ENCODE assay signal across 24 cellular contexts in genomic region chr7:2387897-2388636, GRCh38. TPM values are rescaled to one million over a fixed set of nuclear protein-coding genes. Genes with fewer than 3 reads are reported as not detected.
DNase-seq lines count a peak whose midpoint lies in the region; ATAC-seq and TF ChIP-seq lines count a peak whose summit lies in the region.
"Had no signal": no experiment of that assay in that cellular context is flagged by ENCODE, and none has a peak within 500 bp of the region (broad histone marks: within the 10 kb centered on the region; RNA-seq: fewer than 3 reads in every experiment).

No MANE protein-coding gene starts in this region.

- WGBS in right lobe of liver (ENCODE audit: insufficient coverage, low coverage, low lambda C conversion rate, missing lambda C conversion rate): 91% methylated on average over 6 of the region's 31 CpGs
- WGBS in aorta, 2 donors: 95% methylated on average over 30 to 31 of the region's 31 CpGs

- H3K4me1 Mint-ChIP-seq in natural killer cell treated with Interleukin-12 subunit alpha and Interleukin-12 subunit beta and Interleukin-15 and Interleukin-18, amount 100 ng/mL, for 72 hours (ENCODE audit: low read depth in 2 of 2): no peaks in the 10 kb centered on the region
- H3K4me1 Mint-ChIP-seq in natural killer cell: no peaks in the 10 kb centered on the region
- H3K4me1 Mint-ChIP-seq: activated naive CD4-positive, alpha-beta T cell treated with anti-CD3 and anti-CD28 coated beads, Interleukin-2, amount 50 U/mL, for 24 hours had no signal

- H3K4me3 Mint-ChIP-seq in natural killer cell treated with Interleukin-12 subunit alpha and Interleukin-12 subunit beta and Interleukin-15 and Interleukin-18, amount 100 ng/mL, for 72 hours: no peak overlapping the region
- no peak overlapping the region for H3K4me3 Mint-ChIP-seq in natural killer cell
- H3K4me3 Mint-ChIP-seq: activated naive CD4-positive, alpha-beta T cell treated with anti-CD3 and anti-CD28 coated beads, Interleukin-2, amount 50 U/mL, for 24 hours; activated T-cell treated with anti-CD3 and anti-CD28 coated beads, Interleukin-2, amount 50 U/mL, for 4 hours; memory B cell had no signal

- no peak for ATAC-seq in natural killer cell treated with Interleukin-12 subunit alpha and Interleukin-12 subunit beta and Interleukin-15 and Interleukin-18, amount 100 ng/mL, for 72 hours
- ATAC-seq in natural killer cell (no peak), right lobe of liver (peak; percentile 77 to 88 (median 84)), aorta (ENCODE audit: low FRiP score) (peak; percentile 58), HG03432 (IDR thresholded peaks at IDR 0.05; ENCODE audit: unreplicated experiment) (no peak)
- ATAC-seq: activated T-cell treated with anti-CD3 and anti-CD28 coated beads, Interleukin-2, amount 50 U/mL, for 4 hours had no signal

- intact Hi-C loops in natural killer cell (cut with micrococcal nuclease) (loop anchor here (10.0 kb wide), 1 partner anchor 47 kb away; no protein-coding TSS in a partner anchor), cardiac septum (cut with DNase I) (no loop called here), right lobe of liver (cut with DNase I) (no loop called here), aorta (cut with DNase I) (no loop called here)

- H3K4me3 ChIP-seq in right lobe of liver (no peak overlapping the region), aorta (ENCODE audit: low read length in 2 of 2) (no peak overlapping the region)
- H3K4me3 ChIP-seq: ovary, thoracic aorta had no signal

- H3K27ac Mint-ChIP-seq in natural killer cell treated with Interleukin-12 subunit alpha and Interleukin-12 subunit beta and Interleukin-15 and Interleukin-18, amount 100 ng/mL, for 72 hours: no peak overlapping the region
- H3K27ac Mint-ChIP-seq in natural killer cell: no peak overlapping the region
- H3K27ac Mint-ChIP-seq: activated naive CD4-positive, alpha-beta T cell treated with anti-CD3 and anti-CD28 coated beads, Interleukin-2, amount 50 U/mL, for 24 hours; memory B cell had no signal

- TF ChIP-seq POLR2A in right lobe of liver (IDR thresholded peaks at IDR 0.05): no peak

- H3K9me3 Mint-ChIP-seq in natural killer cell treated with Interleukin-12 subunit alpha and Interleukin-12 subunit beta and Interleukin-15 and Interleukin-18, amount 100 ng/mL, for 72 hours: no peaks in the 10 kb centered on the region
- no peaks in the 10 kb centered on the region for H3K9me3 Mint-ChIP-seq in natural killer cell
- H3K9me3 Mint-ChIP-seq: activated naive CD4-positive, alpha-beta T cell treated with anti-CD3 and anti-CD28 coated beads, Interleukin-2, amount 50 U/mL, for 24 hours; activated T-cell treated with anti-CD3 and anti-CD28 coated beads, Interleukin-2, amount 50 U/mL, for 4 hours; memory B cell had no signal

- H3K4me1 ChIP-seq in right lobe of liver (no peaks in the 10 kb centered on the region), aorta (ENCODE audit: control insufficient read depth in 1 of 2, insufficient read depth in 2 of 2, low read length in 2 of 2) (no peaks in the 10 kb centered on the region)

- no peaks in the 10 kb centered on the region for H3K36me3 ChIP-seq in right lobe of liver
- H3K36me3 ChIP-seq in aorta (ENCODE audit: control insufficient read depth in 1 of 2, insufficient read depth in 2 of 2, low read length in 1 of 2): no peaks in the 10 kb centered on the region
- H3K36me3 ChIP-seq: ovary, thoracic aorta had no signal

- TF ChIP-seq CTCF in natural killer cell (IDR thresholded peaks at IDR 0.05) (no peak), right lobe of liver (IDR thresholded peaks at IDR 0.05) (no peak)

- H3K9me3 ChIP-seq in right lobe of liver (no peaks in the 10 kb centered on the region), aorta (ENCODE audit: control insufficient read depth, low read length) (no peaks in the 10 kb centered on the region)
- H3K9me3 ChIP-seq: ovary, SK-N-SH, thoracic aorta had no signal

- H3K36me3 Mint-ChIP-seq in natural killer cell treated with Interleukin-12 subunit alpha and Interleukin-12 subunit beta and Interleukin-15 and Interleukin-18, amount 100 ng/mL, for 72 hours: no peaks in the 10 kb centered on the region
- H3K36me3 Mint-ChIP-seq in natural killer cell: no peaks in the 10 kb centered on the region
- H3K36me3 Mint-ChIP-seq: activated naive CD4-positive, alpha-beta T cell treated with anti-CD3 and anti-CD28 coated beads, Interleukin-2, amount 50 U/mL, for 24 hours had no signal

- H3K27ac ChIP-seq in right lobe of liver (no peak overlapping the region), aorta (ENCODE audit: low read depth in 1 of 2, low read length in 2 of 2) (no peak overlapping the region)
- H3K27ac ChIP-seq: C4-2B, ovary, thoracic aorta had no signal

- DNase-seq in natural killer cell treated with Interleukin-12 subunit alpha and Interleukin-12 subunit beta and Interleukin-15 and Interleukin-18, amount 100 ng/mL, for 72 hours (ENCODE audit: low spot score): peak; percentile 52
- DNase-seq in natural killer cell (no peak), cardiac septum (ENCODE audit: low spot score) (peak; percentile 80), right lobe of liver (peak in 1 of 3 donors; percentile 60), aorta (no peak)
- DNase-seq in stimulated activated CD4-positive, alpha-beta T cell treated with anti-CD3 and anti-CD28 coated beads, Interleukin-2, amount 100 ng/mL, for 48 hours: no peak
- no peak for DNase-seq in activated CD4-positive, alpha-beta T cell treated with anti-CD3 and anti-CD28 coated beads, Interleukin-2, amount 50 U/mL, for 1 hour
- DNase-seq: activated CD8-positive, alpha-beta memory T cell treated with anti-CD3 and anti-CD28 coated beads for 24 hours; activated T-cell treated with anti-CD3 and anti-CD28 coated beads, Interleukin-2, amount 50 U/mL, for 4 hours; cerebellar nuclear complex; GDM1; KG1; MV-4-11; NCI-H1694 treated with DMSO at 0.1 percent for 48 hours; NCI-H345; SK-N-SH; stimulated activated CD4-positive, alpha-beta T cell treated with anti-CD3 and anti-CD28 coated beads, Interleukin-1b, Interleukin-23, amount 100 ng/mL, for 48 hours; stimulated activated naive CD4-positive, alpha-beta T cell had no signal

- H3K27me3 ChIP-seq in right lobe of liver (no peaks in the 10 kb centered on the region), aorta (ENCODE audit: control insufficient read depth in 1 of 2, insufficient read depth in 2 of 2, low read length in 1 of 2) (no peaks in the 10 kb centered on the region)
- H3K27me3 ChIP-seq: ovary had no signal

- no peaks in the 10 kb centered on the region for H3K27me3 Mint-ChIP-seq in natural killer cell treated with Interleukin-12 subunit alpha and Interleukin-12 subunit beta and Interleukin-15 and Interleukin-18, amount 100 ng/mL, for 72 hours
- H3K27me3 Mint-ChIP-seq in natural killer cell (ENCODE audit: low read depth in 2 of 2): no peaks in the 10 kb centered on the region
- H3K27me3 Mint-ChIP-seq: activated naive CD4-positive, alpha-beta T cell treated with anti-CD3 and anti-CD28 coated beads, Interleukin-2, amount 50 U/mL, for 24 hours; memory B cell had no signal

RNA-seq across cellular contexts. Expression of gene CHST12, which starts 15.3 kb away (rescaled TPM):
- 10 to 100 TPM; 29.6 to 31.7 TPM for total RNA-seq in natural killer cell treated with Interleukin-12 subunit alpha and Interleukin-12 subunit beta and Interleukin-15 and Interleukin-18, amount 100 ng/mL, for 72 hours
- total RNA-seq in natural killer cell (100 to 1,000 TPM; 102 to 159 (median 124) TPM), cardiac septum (13.8 TPM), right lobe of liver (1 to 10 TPM; 3.0 to 7.9 (median 5.7) TPM), aorta (10 to 100 TPM; 19.6 to 31.8 TPM)
- polyA plus RNA-seq in aorta: 10 to 100 TPM in 1 of 2 donors, 1 to 10 TPM in 1; 2.9 to 16.0 TPM

RNA-seq across cellular contexts. Expression of gene EIF3B, which starts 33.4 kb away (rescaled TPM):
- 100 to 1,000 TPM; 229 to 348 TPM for total RNA-seq in natural killer cell treated with Interleukin-12 subunit alpha and Interleukin-12 subunit beta and Interleukin-15 and Interleukin-18, amount 100 ng/mL, for 72 hours
- total RNA-seq in natural killer cell (100 to 1,000 TPM; 194 to 219 (median 197) TPM), cardiac septum (64.9 TPM), right lobe of liver (10 to 100 TPM; 61.6 to 93.3 (median 68.3) TPM), aorta (10 to 100 TPM; 84.7 to 95.2 TPM)
- 10 to 100 TPM; 28.7 to 84.7 TPM for polyA plus RNA-seq in aorta

Comparison
In these comparisons a context has a peak if more than half of its experiments do, and no peak if none do; other contexts are left out.
1. DNase-seq: peak in natural killer cell treated with Interleukin-12 subunit alpha and Interleukin-12 subunit beta and Interleukin-15 and Interleukin-18, amount 100 ng/mL, for 72 hours (single experiment) and cardiac septum (single experiment); none in natural killer cell (single experiment), aorta (0 of 2), stimulated activated CD4-positive, alpha-beta T cell treated with anti-CD3 and anti-CD28 coated beads, Interleukin-2, amount 100 ng/mL, for 48 hours (0 of 2) and activated CD4-positive, alpha-beta T cell treated with anti-CD3 and anti-CD28 coated beads, Interleukin-2, amount 50 U/mL, for 1 hour (single experiment).
2. ATAC-seq: peak in right lobe of liver (4 of 4) and aorta (single experiment); none in natural killer cell treated with Interleukin-12 subunit alpha and Interleukin-12 subunit beta and Interleukin-15 and Interleukin-18, amount 100 ng/mL, for 72 hours (0 of 2), natural killer cell (0 of 3) and HG03432 (single experiment).